Comparison of ENCODE assay signal across 8 cellular contexts in genomic region chr7:39746162-39746782, GRCh38.
A peak's percentile ranks its signal among the peaks of the same experiment; 100 is the strongest.
DNase-seq lines count a peak whose midpoint lies in the region; ATAC-seq and TF ChIP-seq lines count a peak whose summit lies in the region.

No MANE protein-coding gene starts in this region.

- H3K27me3 ChIP-seq in A673 (replicated peaks; ENCODE audit: insufficient read depth, low read depth, low read length, poor library complexity) (no peaks in the 10 kb centered on the region), KMS-11 (ENCODE audit: insufficient read depth, low read depth) (no peaks in the 10 kb centered on the region), PC-9 (ENCODE audit: insufficient read depth, low read depth) (no peaks in the 10 kb centered on the region), upper lobe of right lung (no peaks in the 10 kb centered on the region)

- H3K27ac ChIP-seq in A673 (ENCODE audit: low read depth, low read length, poor library complexity, severe bottlenecking) (no peak overlapping the region), KMS-11 (no peak overlapping the region), PC-9 (no peak overlapping the region), upper lobe of right lung (no peak overlapping the region)

- intact Hi-C loops in A673 (cut with micrococcal nuclease; ENCODE audit: unreplicated experiment): loop anchor here (1.0 kb wide), 1 partner anchor 166 kb away; no protein-coding TSS in a partner anchor
- intact Hi-C loops in PC-9 (cut with micrococcal nuclease; ENCODE audit: unreplicated experiment): loop anchor here (1.0 to 10.0 kb wide), 3 partner anchors 122 to 309 kb away; no protein-coding TSS in a partner anchor
- intact Hi-C loops in upper lobe of right lung (cut with DNase I): no loop called here

- in situ Hi-C loops in GM13977 (cut with MboI; ENCODE audit: low pct_unique_long_range_greater_than_20kb, low sequenced_read_pairs, unreplicated experiment): loop anchor here (5.0 kb wide), 1 partner anchor 164 kb away; no protein-coding TSS in a partner anchor

- H2AFZ ChIP-seq in KMS-11 (ENCODE audit: low read depth) (0 out of 2 replicates have a peak overlapping the region, but pooled peaks have one; percentile 4), PC-9 (no peak overlapping the region)

- H3K4me3 ChIP-seq in A673 (ENCODE audit: low read depth, low read length, poor library complexity, severe bottlenecking): no peak overlapping the region
- H3K4me3 ChIP-seq in KMS-11 (IDR thresholded peaks at IDR 0.05; ENCODE audit: insufficient read depth, low read depth, low read length): no peak overlapping the region
- H3K4me3 ChIP-seq in PC-9: no peak overlapping the region
- no peak overlapping the region for H3K4me3 ChIP-seq in fibroblast of pulmonary artery (replicated peaks; ENCODE audit: low read depth, low read length)
- no peak overlapping the region for H3K4me3 ChIP-seq in upper lobe of right lung

- H3K9ac ChIP-seq in KMS-11: no peak overlapping the region

- BruUV-seq in A673 (replicated peaks; lab: Mats Ljungman, UMichigan): no TSS peak
- BruUV-seq in PC-9 (replicated peaks; lab: Mats Ljungman, UMichigan): no TSS peak

- H4K20me1 ChIP-seq in KMS-11 (ENCODE audit: insufficient read depth) (no peaks in the 10 kb centered on the region), PC-9 (ENCODE audit: insufficient read depth) (no peaks in the 10 kb centered on the region)

- H3K9me2 ChIP-seq in PC-9 (ENCODE audit: insufficient read depth): no peaks in the 10 kb centered on the region

- no peaks in the 10 kb centered on the region; the same call in 1 of the 2 replicates for H3F3A ChIP-seq in PC-9 (ENCODE audit: insufficient read depth, low read depth)

- H3K4me2 ChIP-seq in KMS-11 (no peak overlapping the region), PC-9 (no peak overlapping the region)

- DNase-seq in A673 (ENCODE audit: low spot score): peak; percentile 86
- peak; percentile 73 for DNase-seq in GM13977 (ENCODE audit: low spot score)
- peak; percentile 57 to 73 for DNase-seq in PC-9
- peak; percentile 59 to 66 for DNase-seq in activated T-cell treated with anti-CD3 and anti-CD28 coated beads, Interleukin-2, amount 50 U/mL, for 48 hours
- DNase-seq in fibroblast of pulmonary artery (ENCODE audit: low read depth): peak; percentile 88
- DNase-seq in nucleus accumbens (lab: John Stamatoyannopoulos, UW): peak in 53 of 56 donors; percentile 4 to 89 (median 49)
- peak; percentile 72 for DNase-seq in upper lobe of right lung

- H3K9me3 ChIP-seq in A673 (ENCODE audit: low read depth, low read length, poor library complexity, severe bottlenecking) (no peaks in the 10 kb centered on the region), PC-9 (ENCODE audit: insufficient read depth, low read depth) (no peaks in the 10 kb centered on the region), upper lobe of right lung (no peaks in the 10 kb centered on the region)

- no peaks in the 10 kb centered on the region for H3K4me1 ChIP-seq in A673 (ENCODE audit: insufficient read depth, low read length, poor library complexity, severe bottlenecking)
- H3K4me1 ChIP-seq in KMS-11 (ENCODE audit: low read depth, poor library complexity, severe bottlenecking): peaks cover 5% of the 10 kb centered on the region
- peaks cover 6% of the 10 kb centered on the region for H3K4me1 ChIP-seq in PC-9 (replicated peaks; ENCODE audit: insufficient read depth)
- H3K4me1 ChIP-seq in upper lobe of right lung: no peaks in the 10 kb centered on the region

- H3K36me3 ChIP-seq in A673 (ENCODE audit: insufficient read depth, low read length, poor library complexity, severe bottlenecking) (no peaks in the 10 kb centered on the region), KMS-11 (ENCODE audit: insufficient read depth) (no peaks in the 10 kb centered on the region), PC-9 (ENCODE audit: low read depth) (no peaks in the 10 kb centered on the region), upper lobe of right lung (no peaks in the 10 kb centered on the region)

- POLR2A ChIA-PET in A673 (lab: Charles Lee; ENCODE audit: low non-redundant PET): no interaction called here
- POLR2A ChIA-PET in PC-9 (lab: Charles Lee; ENCODE audit: unreplicated experiment): interaction anchor here (0.6 to 0.9 kb wide), 3 partner anchors 9 to 171 kb away, joined by 3 to 16 read pairs (median 9); no protein-coding TSS in a partner anchor

- peak; percentile 88 for ATAC-seq in upper lobe of right lung

- TF ChIP-seq CTCF in A673 (conservative IDR thresholded peaks at IDR 0.05; ENCODE audit: low read depth, low read length) (peak; percentile 87), GM13977 (IDR thresholded peaks at IDR 0.05; ENCODE audit: extremely low read depth, insufficient read depth, missing control alignments) (peak; percentile 86), KMS-11 (conservative IDR thresholded peaks at IDR 0.05; ENCODE audit: low read depth, low read length) (peak; percentile 85), PC-9 (conservative IDR thresholded peaks at IDR 0.05) (peak; percentile 94), fibroblast of pulmonary artery (IDR thresholded peaks at IDR 0.05; ENCODE audit: low read length, missing control alignments) (peak; percentile 85), upper lobe of right lung (IDR thresholded peaks at IDR 0.05) (peak; percentile 76)

- CTCF ChIA-PET in A673 (lab: Charles Lee): interaction anchor here (0.7 to 4.6 kb wide), 3 partner anchors 10 to 167 kb away, joined by 3 to 61 read pairs (median 3); no protein-coding TSS in a partner anchor
- CTCF ChIA-PET in PC-9 (lab: Charles Lee): interaction anchor here (1.5 to 3.4 kb wide), 2 partner anchors 166 to 306 kb away, joined by 3 to 38 read pairs; no protein-coding TSS in a partner anchor

- H3K79me2 ChIP-seq in KMS-11 (ENCODE audit: insufficient read depth, low read depth): no peaks in the 10 kb centered on the region
- no peaks in the 10 kb centered on the region for H3K79me2 ChIP-seq in PC-9 (ENCODE audit: low read depth)
